In the genomic region with DNA sequence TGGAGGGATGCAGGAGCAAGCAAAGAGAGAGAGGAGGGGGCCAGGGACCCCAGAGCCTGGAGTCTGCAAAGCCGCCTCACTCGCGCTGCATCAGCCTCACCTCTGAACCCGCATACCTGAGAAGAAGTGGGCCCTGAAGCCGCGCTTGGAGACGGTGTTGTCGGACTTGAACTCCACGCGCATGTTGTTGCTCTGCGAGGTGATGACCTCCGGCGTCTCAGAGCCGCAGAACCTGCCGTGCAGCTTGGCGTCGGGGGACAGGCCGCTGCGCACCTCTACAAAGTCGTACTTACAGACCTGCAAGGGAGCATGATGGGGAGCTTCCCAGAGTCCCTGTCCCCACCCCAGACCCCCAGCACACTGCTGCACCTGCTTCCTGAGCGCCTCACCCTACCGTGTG, we compare ENCODE assay signal across 36 cellular contexts. TPM values are rescaled to one million over a fixed set of nuclear protein-coding genes. Genes with fewer than 3 reads are reported as not detected.
"Had no signal": no experiment of that assay in that cellular context is flagged by ENCODE, and none has a peak within 500 bp of the region (broad histone marks: within the 10 kb centered on the region; RNA-seq: fewer than 3 reads in every experiment).

No MANE protein-coding gene starts in this region.

- H3K27me3 ChIP-seq: body of pancreas, brain microvascular endothelial cell had no signal

- H3K36me3 ChIP-seq: adrenal gland, brain microvascular endothelial cell, breast epithelium had no signal

- H3K27ac ChIP-seq: adrenal gland, body of pancreas, brain microvascular endothelial cell, breast epithelium had no signal

- H3K4me1 ChIP-seq: adrenal gland, breast epithelium had no signal

- ATAC-seq: activated CD8-positive, alpha-beta T cell treated with anti-CD3 and anti-CD28 coated beads for 36 hours; activated naive CD4-positive, alpha-beta T cell treated with anti-CD3 and anti-CD28 coated beads, Interleukin-2, amount 50 U/mL, for 72 hours; activated T-cell treated with anti-CD3 and anti-CD28 coated beads, Interleukin-2, amount 50 U/mL, for 4 hours; activated T-cell treated with anti-CD3 and anti-CD28 coated beads, Interleukin-2, amount 50 U/mL, for 72 hours; activated T-helper 17 cell treated with anti-CD3 and anti-CD28 coated beads, Interleukin-2, amount 50 U/mL, for 72 hours; body of pancreas had no signal

- H3K4me3 ChIP-seq: adrenal gland, body of pancreas, breast epithelium had no signal

- H3K9me3 ChIP-seq: adrenal gland, body of pancreas, breast epithelium had no signal

- DNase-seq: activated B cell treated with CpG ODN at 0.5 μM for 24 hours; activated CD4-positive, alpha-beta memory T cell treated with anti-CD3 and anti-CD28 coated beads for 36 hours; activated CD4-positive, alpha-beta T cell treated with anti-CD3 and anti-CD28 coated beads for 4 hours; activated CD4-positive, alpha-beta T cell treated with anti-CD3 and anti-CD28 coated beads, Interleukin-2, amount 10 ng/mL, durations not matched to agents 24 days and 14 days; activated CD4-positive, alpha-beta T cell treated with anti-CD3 and anti-CD28 coated beads, Interleukin-2, amount 50 U/mL, for 1 hour; activated CD4-positive, alpha-beta T cell treated with anti-CD3 and anti-CD28 coated beads, Interleukin-2, amount 50 U/mL, for 4 hours; activated CD4-positive, CD25-positive, alpha-beta regulatory T cell treated with anti-CD3 and anti-CD28 coated beads, Interleukin-2, amount 50 U/mL, for 72 hours; activated CD8-positive, alpha-beta memory T cell treated with anti-CD3 and anti-CD28 coated beads, Interleukin-2, amount 50 U/mL, for 4 hours; activated CD8-positive, alpha-beta T cell treated with anti-CD3 and anti-CD28 coated beads for 36 hours; activated effector memory CD4-positive, alpha-beta T cell treated with anti-CD3 and anti-CD28 coated beads, Interleukin-2, amount 50 U/mL, for 16 hours; activated gamma-delta T cell treated with Interleukin-2 at 50 U/mL for 16 hours; activated naive CD4-positive, alpha-beta T cell; activated naive CD4-positive, alpha-beta T cell treated with anti-CD3 and anti-CD28 coated beads for 36 hours; activated naive CD4-positive, alpha-beta T cell treated with anti-CD3 and anti-CD28 coated beads, Interleukin-2, amount 50 U/mL, for 16 hours; activated naive CD8-positive, alpha-beta T cell treated with anti-CD3 and anti-CD28 coated beads for 36 hours; activated T-cell treated with anti-CD3 and anti-CD28 coated beads for 4 hours; activated T-cell treated with anti-CD3 and anti-CD28 coated beads, Interleukin-2, amount 50 U/mL, for 1 hour; activated T-cell treated with anti-CD3 and anti-CD28 coated beads, Interleukin-2, amount 50 U/mL, for 4 hours; activated T-cell treated with anti-CD3 and anti-CD28 coated beads, Interleukin-2, amount 50 U/mL, for 72 hours; adrenal gland; amniotic stem cell; aorta; body of pancreas; brain microvascular endothelial cell; central memory CD4-positive, alpha-beta T cell; T-helper 1 cell; T-helper 2 cell; T-helper 9 cell had no signal

RNA-seq across cellular contexts. Expression of gene OPALIN, which starts 25.7 kb away (rescaled TPM):
- total RNA-seq: activated B cell treated with CpG ODN at 0.5 μM for 24 hours; activated CD4-positive, alpha-beta memory T cell treated with anti-CD3 and anti-CD28 coated beads for 36 hours; activated CD4-positive, alpha-beta T cell treated with anti-CD3 and anti-CD28 coated beads, Interleukin-2, amount 10 ng/mL, durations not matched to agents 24 days and 14 days; activated CD8-positive, alpha-beta memory T cell treated with anti-CD3 and anti-CD28 coated beads for 36 hours; activated CD8-positive, alpha-beta T cell treated with anti-CD3 and anti-CD28 coated beads for 36 hours; activated naive CD4-positive, alpha-beta T cell treated with anti-CD3 and anti-CD28 coated beads for 36 hours; activated naive CD4-positive, alpha-beta T cell treated with anti-CD3 and anti-CD28 coated beads, Interleukin-2, amount 50 U/mL, for 72 hours; activated naive CD8-positive, alpha-beta T cell treated with anti-CD3 and anti-CD28 coated beads for 36 hours; activated T-cell treated with anti-CD3 and anti-CD28 coated beads, Interleukin-2, amount 50 U/mL, for 4 hours; activated T-cell treated with anti-CD3 and anti-CD28 coated beads, Interleukin-2, amount 50 U/mL, for 72 hours; activated T-helper 1 cell treated with anti-CD3 and anti-CD28 coated beads, Interleukin-12 subunit alpha, Interleukin-12 subunit beta, Interleukin-2, Interleukin-4 antibody, amounts not matched to agents 30 ng/mL and 10 ng/mL and 1 ng/mL, durations not matched to agents 14 hours and 24 hours and 36 hours; activated T-helper 17 cell treated with anti-CD3 and anti-CD28 coated beads, Interleukin-2, amount 50 U/mL, for 72 hours; adrenal gland; aorta; astrocyte; body of pancreas; breast epithelium; cardiac septum; cerebellum had no signal
- polyA plus RNA-seq: adrenal gland, aorta had no signal
